Comparison of ENCODE assay signal across 1 cellular context in genomic region chrX:2629316-2630168, GRCh38.
TF ChIP-seq lines count a peak whose summit lies in the region.

No MANE protein-coding gene starts in this region.

TF ChIP-seq in GM23338, 12 proteins besides CTCF, POLR2A, EP300 and RAD21 (continued from another document):
- TF ChIP-seq, protein P1, sequence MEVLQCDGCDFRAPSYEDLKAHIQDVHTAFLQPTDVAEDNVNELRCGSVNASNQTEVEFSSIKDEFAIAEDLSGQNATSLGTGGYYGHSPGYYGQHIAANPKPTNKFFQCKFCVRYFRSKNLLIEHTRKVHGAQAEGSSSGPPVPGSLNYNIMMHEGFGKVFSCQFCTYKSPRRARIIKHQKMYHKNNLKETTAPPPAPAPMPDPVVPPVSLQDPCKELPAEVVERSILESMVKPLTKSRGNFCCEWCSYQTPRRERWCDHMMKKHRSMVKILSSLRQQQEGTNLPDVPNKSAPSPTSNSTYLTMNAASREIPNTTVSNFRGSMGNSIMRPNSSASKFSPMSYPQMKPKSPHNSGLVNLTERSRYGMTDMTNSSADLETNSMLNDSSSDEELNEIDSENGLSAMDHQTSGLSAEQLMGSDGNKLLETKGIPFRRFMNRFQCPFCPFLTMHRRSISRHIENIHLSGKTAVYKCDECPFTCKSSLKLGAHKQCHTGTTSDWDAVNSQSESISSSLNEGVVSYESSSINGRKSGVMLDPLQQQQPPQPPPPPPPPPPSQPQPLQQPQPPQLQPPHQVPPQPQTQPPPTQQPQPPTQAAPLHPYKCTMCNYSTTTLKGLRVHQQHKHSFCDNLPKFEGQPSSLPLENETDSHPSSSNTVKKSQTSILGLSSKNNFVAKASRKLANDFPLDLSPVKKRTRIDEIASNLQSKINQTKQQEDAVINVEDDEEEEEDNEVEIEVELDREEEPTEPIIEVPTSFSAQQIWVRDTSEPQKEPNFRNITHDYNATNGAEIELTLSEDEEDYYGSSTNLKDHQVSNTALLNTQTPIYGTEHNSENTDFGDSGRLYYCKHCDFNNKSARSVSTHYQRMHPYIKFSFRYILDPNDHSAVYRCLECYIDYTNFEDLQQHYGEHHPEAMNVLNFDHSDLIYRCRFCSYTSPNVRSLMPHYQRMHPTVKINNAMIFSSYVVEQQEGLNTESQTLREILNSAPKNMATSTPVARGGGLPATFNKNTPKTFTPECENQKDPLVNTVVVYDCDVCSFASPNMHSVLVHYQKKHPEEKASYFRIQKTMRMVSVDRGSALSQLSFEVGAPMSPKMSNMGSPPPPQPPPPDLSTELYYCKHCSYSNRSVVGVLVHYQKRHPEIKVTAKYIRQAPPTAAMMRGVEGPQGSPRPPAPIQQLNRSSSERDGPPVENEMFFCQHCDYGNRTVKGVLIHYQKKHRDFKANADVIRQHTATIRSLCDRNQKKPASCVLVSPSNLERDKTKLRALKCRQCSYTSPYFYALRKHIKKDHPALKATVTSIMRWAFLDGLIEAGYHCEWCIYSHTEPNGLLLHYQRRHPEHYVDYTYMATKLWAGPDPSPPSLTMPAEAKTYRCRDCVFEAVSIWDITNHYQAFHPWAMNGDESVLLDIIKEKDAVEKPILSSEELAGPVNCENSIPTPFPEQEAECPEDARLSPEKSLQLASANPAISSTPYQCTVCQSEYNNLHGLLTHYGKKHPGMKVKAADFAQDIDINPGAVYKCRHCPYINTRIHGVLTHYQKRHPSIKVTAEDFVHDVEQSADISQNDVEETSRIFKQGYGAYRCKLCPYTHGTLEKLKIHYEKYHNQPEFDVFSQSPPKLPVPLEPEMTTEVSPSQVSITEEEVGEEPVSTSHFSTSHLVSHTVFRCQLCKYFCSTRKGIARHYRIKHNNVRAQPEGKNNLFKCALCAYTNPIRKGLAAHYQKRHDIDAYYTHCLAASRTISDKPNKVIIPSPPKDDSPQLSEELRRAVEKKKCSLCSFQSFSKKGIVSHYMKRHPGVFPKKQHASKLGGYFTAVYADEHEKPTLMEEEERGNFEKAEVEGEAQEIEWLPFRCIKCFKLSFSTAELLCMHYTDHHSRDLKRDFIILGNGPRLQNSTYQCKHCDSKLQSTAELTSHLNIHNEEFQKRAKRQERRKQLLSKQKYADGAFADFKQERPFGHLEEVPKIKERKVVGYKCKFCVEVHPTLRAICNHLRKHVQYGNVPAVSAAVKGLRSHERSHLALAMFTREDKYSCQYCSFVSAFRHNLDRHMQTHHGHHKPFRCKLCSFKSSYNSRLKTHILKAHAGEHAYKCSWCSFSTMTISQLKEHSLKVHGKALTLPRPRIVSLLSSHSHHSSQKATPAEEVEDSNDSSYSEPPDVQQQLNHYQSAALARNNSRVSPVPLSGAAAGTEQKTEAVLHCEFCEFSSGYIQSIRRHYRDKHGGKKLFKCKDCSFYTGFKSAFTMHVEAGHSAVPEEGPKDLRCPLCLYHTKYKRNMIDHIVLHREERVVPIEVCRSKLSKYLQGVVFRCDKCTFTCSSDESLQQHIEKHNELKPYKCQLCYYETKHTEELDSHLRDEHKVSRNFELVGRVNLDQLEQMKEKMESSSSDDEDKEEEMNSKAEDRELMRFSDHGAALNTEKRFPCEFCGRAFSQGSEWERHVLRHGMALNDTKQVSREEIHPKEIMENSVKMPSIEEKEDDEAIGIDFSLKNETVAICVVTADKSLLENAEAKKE (CRISPR knock-in tag; IDR thresholded peaks at IDR 0.05): no peak
- TF ChIP-seq STAT1 (IDR thresholded peaks at IDR 0.05; ENCODE audit: unreplicated experiment): no peak
- TF ChIP-seq EZH2 (IDR thresholded peaks at IDR 0.05; ENCODE audit: low read depth, unreplicated experiment): no peak
- no peak for TF ChIP-seq NANOG (IDR thresholded peaks at IDR 0.05; ENCODE audit: borderline replicate concordance)
- TF ChIP-seq ETS1 (IDR thresholded peaks at IDR 0.05): no peak
- no peak for TF ChIP-seq REST (IDR thresholded peaks at IDR 0.05; ENCODE audit: unreplicated experiment)
- TF ChIP-seq JUNB (IDR thresholded peaks at IDR 0.05; ENCODE audit: unreplicated experiment): no peak
- no peak for TF ChIP-seq CREB1 (CRISPR knock-in tag; IDR thresholded peaks at IDR 0.05; ENCODE audit: low read depth)
- no peak for TF ChIP-seq POLR2AphosphoS5 (IDR thresholded peaks at IDR 0.05; ENCODE audit: low read depth)
- TF ChIP-seq ZNF331 (CRISPR knock-in tag; IDR thresholded peaks at IDR 0.05; ENCODE audit: low read depth): no peak
- no peak for TF ChIP-seq EZH2phosphoT487 (IDR thresholded peaks at IDR 0.05; ENCODE audit: unreplicated experiment)
